ENCODE assay signal across 36 cellular contexts in genomic region chr2:172354347-172354746, GRCh38.
"Had no signal": no experiment of that assay in that cellular context is flagged by ENCODE, and none has a peak within 500 bp of the region (broad histone marks: within the 10 kb centered on the region; RNA-seq: fewer than 3 reads in every experiment).

No MANE protein-coding gene starts in this region.

- H3K27ac ChIP-seq: adrenal gland, cardiac muscle cell, colonic mucosa, epithelial cell of prostate, esophagus squamous epithelium, gastroesophageal sphincter had no signal

- ATAC-seq: activated CD4-positive, alpha-beta T cell treated with anti-CD3 and anti-CD28 coated beads for 36 hours; activated CD8-positive, alpha-beta memory T cell treated with anti-CD3 and anti-CD28 coated beads, Interleukin-2, amount 10 ng/mL, durations not matched to agents 7 days and 5 days; activated CD8-positive, alpha-beta T cell treated with anti-CD3 and anti-CD28 coated beads, Interleukin-2, amount 10 ng/mL, durations not matched to agents 7 days and 5 days; activated naive CD8-positive, alpha-beta T cell treated with anti-CD3 and anti-CD28 coated beads, Interleukin-2, amount 50 U/mL, for 24 hours; body of pancreas; gastroesophageal sphincter; T-helper 17 cell had no signal

- H3K9me3 Mint-ChIP-seq: activated CD4-positive, alpha-beta memory T cell treated with anti-CD3 and anti-CD28 coated beads for 36 hours; activated CD4-positive, alpha-beta T cell treated with anti-CD3 and anti-CD28 coated beads, Interleukin-2, amount 10 ng/mL, durations not matched to agents 24 days and 14 days; activated naive CD4-positive, alpha-beta T cell treated with anti-CD3 and anti-CD28 coated beads for 36 hours; activated naive CD4-positive, alpha-beta T cell treated with anti-CD3 and anti-CD28 coated beads, Interleukin-2, amount 50 U/mL, for 24 hours; activated naive CD8-positive, alpha-beta T cell treated with anti-CD3 and anti-CD28 coated beads for 36 hours; activated naive CD8-positive, alpha-beta T cell treated with anti-CD3 and anti-CD28 coated beads, Interleukin-2, amount 50 U/mL, for 24 hours; activated T-helper 1 cell treated with anti-CD3 and anti-CD28 coated beads, Interleukin-12 subunit alpha, Interleukin-12 subunit beta, Interleukin-2, Interleukin-4 antibody, amounts not matched to agents 30 ng/mL and 10 ng/mL and 1 ng/mL, durations not matched to agents 14 hours and 24 hours and 36 hours; activated T-helper 2 cell treated with anti-CD3 and anti-CD28 coated beads, Interferon-gamma antibody, Interleukin-2, Interleukin-4, amounts not matched to agents 10 μg/mL and 5 μg/mL and 100 μg/mL, durations not matched to agents 14 hours and 24 hours and 36 hours; T-helper 2 cell treated with Interferon-gamma antibody and Interleukin-4, amounts not matched to agents 5 μg/mL and 100 μg/mL, for 36 hours had no signal

- H3K36me3 ChIP-seq: adrenal gland, cardiac muscle cell, colonic mucosa, esophagus squamous epithelium, gastroesophageal sphincter had no signal

- H3K9me3 ChIP-seq: adrenal gland, body of pancreas, colonic mucosa, esophagus squamous epithelium, gastroesophageal sphincter had no signal

- H3K4me1 Mint-ChIP-seq: activated CD4-positive, alpha-beta T cell treated with anti-CD3 and anti-CD28 coated beads, Interleukin-2, amount 10 ng/mL, durations not matched to agents 24 days and 14 days; activated CD8-positive, alpha-beta memory T cell treated with anti-CD3 and anti-CD28 coated beads, Interleukin-2, amount 10 ng/mL, durations not matched to agents 7 days and 5 days; activated naive CD8-positive, alpha-beta T cell treated with anti-CD3 and anti-CD28 coated beads for 36 hours; activated naive CD8-positive, alpha-beta T cell treated with anti-CD3 and anti-CD28 coated beads, Interleukin-2, amount 50 U/mL, for 24 hours had no signal

- H3K27ac Mint-ChIP-seq: activated CD4-positive, alpha-beta memory T cell treated with anti-CD3 and anti-CD28 coated beads for 36 hours; activated CD4-positive, alpha-beta T cell treated with anti-CD3 and anti-CD28 coated beads for 36 hours; activated CD4-positive, alpha-beta T cell treated with anti-CD3 and anti-CD28 coated beads, Interleukin-2, amount 10 ng/mL, durations not matched to agents 24 days and 14 days; activated CD8-positive, alpha-beta memory T cell treated with anti-CD3 and anti-CD28 coated beads, Interleukin-2, amount 10 ng/mL, durations not matched to agents 7 days and 5 days; activated CD8-positive, alpha-beta T cell treated with anti-CD3 and anti-CD28 coated beads, Interleukin-2, amount 10 ng/mL, durations not matched to agents 7 days and 5 days; activated naive CD4-positive, alpha-beta T cell treated with anti-CD3 and anti-CD28 coated beads for 36 hours; activated naive CD4-positive, alpha-beta T cell treated with anti-CD3 and anti-CD28 coated beads, Interleukin-2, amount 50 U/mL, for 24 hours; activated naive CD8-positive, alpha-beta T cell treated with anti-CD3 and anti-CD28 coated beads for 36 hours; activated naive CD8-positive, alpha-beta T cell treated with anti-CD3 and anti-CD28 coated beads, Interleukin-2, amount 50 U/mL, for 24 hours; activated T-helper 1 cell treated with anti-CD3 and anti-CD28 coated beads, Interleukin-12 subunit alpha, Interleukin-12 subunit beta, Interleukin-2, Interleukin-4 antibody, amounts not matched to agents 30 ng/mL and 10 ng/mL and 1 ng/mL, durations not matched to agents 14 hours and 24 hours and 36 hours; activated T-helper 2 cell treated with anti-CD3 and anti-CD28 coated beads, Interferon-gamma antibody, Interleukin-2, Interleukin-4, amounts not matched to agents 10 μg/mL and 5 μg/mL and 100 μg/mL, durations not matched to agents 14 hours and 24 hours and 36 hours; T-helper 17 cell; T-helper 2 cell treated with Interferon-gamma antibody and Interleukin-4, amounts not matched to agents 5 μg/mL and 100 μg/mL, for 36 hours had no signal

- H3K36me3 Mint-ChIP-seq: activated CD4-positive, alpha-beta memory T cell treated with anti-CD3 and anti-CD28 coated beads for 36 hours; activated CD8-positive, alpha-beta memory T cell treated with anti-CD3 and anti-CD28 coated beads, Interleukin-2, amount 10 ng/mL, durations not matched to agents 7 days and 5 days; activated naive CD8-positive, alpha-beta T cell treated with anti-CD3 and anti-CD28 coated beads for 36 hours had no signal

- H3K4me1 ChIP-seq: adrenal gland, colonic mucosa had no signal

- H3K4me3 ChIP-seq: adrenal gland, body of pancreas, cardiac muscle cell, colonic mucosa, esophagus squamous epithelium, gastroesophageal sphincter had no signal

- DNase-seq: activated CD4-positive, alpha-beta memory T cell treated with anti-CD3 and anti-CD28 coated beads for 36 hours; activated CD4-positive, alpha-beta T cell treated with anti-CD3 and anti-CD28 coated beads for 36 hours; activated CD4-positive, alpha-beta T cell treated with anti-CD3 and anti-CD28 coated beads, Interleukin-2, amount 10 ng/mL, durations not matched to agents 24 days and 14 days; activated CD4-positive, CD25-positive, alpha-beta regulatory T cell; activated CD4-positive, CD25-positive, alpha-beta regulatory T cell treated with anti-CD3 and anti-CD28 coated beads, Interleukin-2, amount 50 U/mL, for 72 hours; activated CD8-positive, alpha-beta memory T cell treated with anti-CD3 and anti-CD28 coated beads, Interleukin-2, amount 10 ng/mL, durations not matched to agents 7 days and 5 days; activated CD8-positive, alpha-beta memory T cell treated with anti-CD3 and anti-CD28 coated beads, Interleukin-2, amount 50 U/mL, for 4 hours; activated CD8-positive, alpha-beta T cell treated with anti-CD3 and anti-CD28 coated beads, Interleukin-2, amount 10 ng/mL, durations not matched to agents 7 days and 5 days; activated effector memory CD4-positive, alpha-beta T cell treated with anti-CD3 and anti-CD28 coated beads, Interleukin-2, amount 50 U/mL, for 16 hours; activated naive CD4-positive, alpha-beta T cell treated with anti-CD3 and anti-CD28 coated beads for 36 hours; activated naive CD8-positive, alpha-beta T cell treated with anti-CD3 and anti-CD28 coated beads for 36 hours; activated naive CD8-positive, alpha-beta T cell treated with anti-CD3 and anti-CD28 coated beads, Interleukin-2, amount 50 U/mL, for 24 hours; activated T-cell treated with anti-CD3 and anti-CD28 coated beads, Interleukin-2, amount 50 U/mL, for 1 hour; activated T-cell treated with anti-CD3 and anti-CD28 coated beads, Interleukin-2, amount 50 U/mL, for 48 hours; adrenal gland; amygdala; aorta; body of pancreas; central memory CD4-positive, alpha-beta T cell; cerebellar nuclear complex; colonic mucosa; effector CD8-positive, alpha-beta T cell; esophagus squamous epithelium; foreskin melanocyte; T-helper 1 cell; T-helper 17 cell; T1000 had no signal

- FAIRE-seq: endometrium, endothelial cell of umbilical vein had no signal

- H3K27me3 ChIP-seq: adrenal gland, body of pancreas, cardiac muscle cell, colonic mucosa, esophagus squamous epithelium, gastroesophageal sphincter had no signal

- H3K27me3 Mint-ChIP-seq: activated CD4-positive, alpha-beta memory T cell treated with anti-CD3 and anti-CD28 coated beads for 36 hours; activated CD4-positive, alpha-beta T cell treated with anti-CD3 and anti-CD28 coated beads for 36 hours; activated CD8-positive, alpha-beta memory T cell treated with anti-CD3 and anti-CD28 coated beads, Interleukin-2, amount 10 ng/mL, durations not matched to agents 7 days and 5 days; activated naive CD4-positive, alpha-beta T cell treated with anti-CD3 and anti-CD28 coated beads, Interleukin-2, amount 50 U/mL, for 24 hours; activated naive CD8-positive, alpha-beta T cell treated with anti-CD3 and anti-CD28 coated beads for 36 hours; activated naive CD8-positive, alpha-beta T cell treated with anti-CD3 and anti-CD28 coated beads, Interleukin-2, amount 50 U/mL, for 24 hours had no signal

- H3K4me3 Mint-ChIP-seq: activated CD4-positive, alpha-beta memory T cell treated with anti-CD3 and anti-CD28 coated beads for 36 hours; activated CD4-positive, alpha-beta T cell treated with anti-CD3 and anti-CD28 coated beads for 36 hours; activated CD4-positive, alpha-beta T cell treated with anti-CD3 and anti-CD28 coated beads, Interleukin-2, amount 10 ng/mL, durations not matched to agents 24 days and 14 days; activated CD8-positive, alpha-beta memory T cell treated with anti-CD3 and anti-CD28 coated beads, Interleukin-2, amount 10 ng/mL, durations not matched to agents 7 days and 5 days; activated CD8-positive, alpha-beta T cell treated with anti-CD3 and anti-CD28 coated beads, Interleukin-2, amount 10 ng/mL, durations not matched to agents 7 days and 5 days; activated naive CD4-positive, alpha-beta T cell treated with anti-CD3 and anti-CD28 coated beads for 36 hours; activated naive CD4-positive, alpha-beta T cell treated with anti-CD3 and anti-CD28 coated beads, Interleukin-2, amount 50 U/mL, for 24 hours; activated naive CD8-positive, alpha-beta T cell treated with anti-CD3 and anti-CD28 coated beads for 36 hours; activated naive CD8-positive, alpha-beta T cell treated with anti-CD3 and anti-CD28 coated beads, Interleukin-2, amount 50 U/mL, for 24 hours; activated T-helper 1 cell treated with anti-CD3 and anti-CD28 coated beads, Interleukin-12 subunit alpha, Interleukin-12 subunit beta, Interleukin-2, Interleukin-4 antibody, amounts not matched to agents 30 ng/mL and 10 ng/mL and 1 ng/mL, durations not matched to agents 14 hours and 24 hours and 36 hours; T-helper 17 cell; T-helper 2 cell treated with Interferon-gamma antibody and Interleukin-4, amounts not matched to agents 5 μg/mL and 100 μg/mL, for 36 hours had no signal
